In genomic region chr2:127792805-127793204, GRCh38 we compare ENCODE assay signal across 24 cellular contexts.
"Had no signal": no experiment of that assay in that cellular context is flagged by ENCODE, and none has a peak within 500 bp of the region (broad histone marks: within the 10 kb centered on the region; RNA-seq: fewer than 3 reads in every experiment).

No MANE protein-coding gene starts in this region.

- H3K27ac ChIP-seq: breast epithelium, Peyer's patch, RWPE1, SJSA1 had no signal

- H3K4me3 ChIP-seq: breast epithelium, MG63, Peyer's patch, SJSA1 had no signal

- ATAC-seq: activated CD4-positive, CD25-positive, alpha-beta regulatory T cell treated with anti-CD3 and anti-CD28 coated beads, Interleukin-2, amount 50 U/mL, for 24 hours; SK-N-SH treated with all-trans-retinoic acid at 6 μM for 48 hours had no signal

- H3K9me3 ChIP-seq: breast epithelium, MG63, Peyer's patch, SJSA1 had no signal

- DNase-seq: activated CD4-positive, alpha-beta T cell treated with anti-CD3 and anti-CD28 coated beads for 48 hours; activated CD4-positive, alpha-beta T cell treated with anti-CD3 and anti-CD28 coated beads, Interleukin-2, amount 50 U/mL, for 48 hours; activated effector memory CD4-positive, alpha-beta T cell treated with anti-CD3 and anti-CD28 coated beads, Interleukin-2, amount 50 U/mL, for 16 hours; activated naive CD4-positive, alpha-beta T cell treated with Interleukin-2 at 50 U/mL for 16 hours; aorta; caudate nucleus; MG63; MV-4-11; NCI-H1105; NCI-H1436; NCI-H1694 treated with DMSO at 0.1 percent for 48 hours; NCI-H2081; NCI-H510A treated with DMSO at 0.1 percent for 48 hours; NCI-H69; NK-92 treated with Interleukin-12 subunit alpha and Interleukin-12 subunit beta, amount 100 ng/mL, for 24 hours; OCI-M1; Peyer's patch; SHP77; SW 1271 had no signal

- H3K4me1 ChIP-seq: breast epithelium, SJSA1 had no signal
